Comparison of ENCODE assay signal across 10 cellular contexts in genomic region chr5:122723606-122724352, GRCh38. TPM values are rescaled to one million over a fixed set of nuclear protein-coding genes. Genes with fewer than 3 reads are reported as not detected.
DNase-seq lines count a peak whose midpoint lies in the region; ATAC-seq and TF ChIP-seq lines count a peak whose summit lies in the region.
"Had no signal": no experiment of that assay in that cellular context is flagged by ENCODE, and none has a peak within 500 bp of the region (broad histone marks: within the 10 kb centered on the region; RNA-seq: fewer than 3 reads in every experiment).

No MANE protein-coding gene starts in this region.

- H3K9me2 ChIP-seq in PC-3 (replicated peaks; ENCODE audit: low read length), result no peaks in the 10 kb centered on the region

- ATAC-seq in activated CD4-positive, CD25-positive, alpha-beta regulatory T cell treated with anti-CD3 and anti-CD28 coated beads, Interleukin-2, amount 50 U/mL, for 24 hours, result peak; percentile 25 to 55
- ATAC-seq in HG02759 (IDR thresholded peaks at IDR 0.05; ENCODE audit: unreplicated experiment), result peak; percentile 88
- peak; percentile 71 for ATAC-seq in PC-3
- ATAC-seq: A549 had no signal

- intact Hi-C loops in PC-3 (cut with micrococcal nuclease), result loop anchor here (10.0 kb wide), 1 partner anchor 311 kb away; the partner anchor contains the start of gene PPIC

- no peaks in the 10 kb centered on the region for H3K27me3 ChIP-seq in PC-3 (ENCODE audit: low read length)

- POLR2A ChIA-PET in PC-3 (lab: Charles Lee; ENCODE audit: unreplicated experiment), result interaction anchor here (0.6 kb wide), 1 partner anchor 52 kb away, joined by 3 read pairs; no protein-coding TSS in a partner anchor

- in situ Hi-C loops in KBM-7 (cut with MboI; ENCODE audit: low pct_unique_long_range_greater_than_20kb, low sequenced_read_pairs), result no loop called here

- H3F3A ChIP-seq in PC-3 (ENCODE audit: low read length, unreplicated experiment), result peaks cover 7% of the 10 kb centered on the region

- no peak overlapping the region for H3K9ac ChIP-seq in PC-3 (ENCODE audit: low read length)

- no TSS peak for BruUV-seq in PC-3 (replicated peaks; lab: Mats Ljungman, UMichigan)

- H3K4me2 ChIP-seq in PC-3 (ENCODE audit: low read length), result peak overlapping the region; percentile 73
- H3K4me2 ChIP-seq: A549 had no signal

- peak overlapping the region; percentile 66 for H3K27ac ChIP-seq in PC-3 (ENCODE audit: low read length)
- H3K27ac ChIP-seq: A549, VCaP had no signal

- CTCF ChIA-PET in PC-3 (lab: Charles Lee), result no interaction called here

- H2AFZ ChIP-seq in PC-3 (ENCODE audit: low read length), result peak overlapping the region; percentile 59

- no peaks in the 10 kb centered on the region for H3K9me3 ChIP-seq in PC-3 (ENCODE audit: low read length)
- H3K9me3 ChIP-seq: A549 had no signal

- no peaks in the 10 kb centered on the region for H4K20me1 ChIP-seq in PC-3 (ENCODE audit: low read length)

- no peaks in the 10 kb centered on the region for H3K36me3 ChIP-seq in PC-3 (ENCODE audit: low read depth, low read length)

- TF ChIP-seq CTCF in PC-3 (conservative IDR thresholded peaks at IDR 0.05; ENCODE audit: low read depth, low read length), result no peak

- peak overlapping the region; percentile 39 for H3K4me3 ChIP-seq in PC-3 (ENCODE audit: low read length)
- H3K4me3 ChIP-seq: A549 had no signal

- H3K4me1 ChIP-seq in PC-3 (ENCODE audit: insufficient read depth, low read length), result peaks cover 30% of the 10 kb centered on the region

- DNase-seq in activated CD4-positive, CD25-positive, alpha-beta regulatory T cell (lab: John Stamatoyannopoulos, UW), result no peak
- DNase-seq in PC-3, result peak; percentile 79
- peak; percentile 37 for DNase-seq in pons (ENCODE audit: low spot score)
- DNase-seq in KBM-7, result no peak
- no peak for DNase-seq in activated naive CD4-positive, alpha-beta T cell treated with Interleukin-2 at 50 U/mL for 16 hours
- DNase-seq in NCI-H2196 (lab: John Stamatoyannopoulos, UW; ENCODE audit: unreplicated experiment), result no peak

- no peaks in the 10 kb centered on the region for H3K79me2 ChIP-seq in PC-3 (ENCODE audit: low read length)

RNA-seq across cellular contexts. Expression of gene SNX2, which starts 51.1 kb away (rescaled TPM):
- 30.5 and 33.7 TPM in 2 replicates for total RNA-seq in PC-3 (2014; rRNA removed)

Comparison
In these comparisons a context has a peak if more than half of its experiments do, and no peak if none do; other contexts are left out.
1. DNase-seq: peak in PC-3 (single experiment) and pons (single experiment); none in activated CD4-positive, CD25-positive, alpha-beta regulatory T cell (0 of 4), KBM-7 (single experiment), activated naive CD4-positive, alpha-beta T cell treated with Interleukin-2 at 50 U/mL for 16 hours (single experiment) and NCI-H2196 (single experiment).
2. Peak in every context shown above with its lines, with median percentiles within 50 percentile points of each other: ATAC-seq.